ENCODE assay signal across 8 cellular contexts in the genomic region with DNA sequence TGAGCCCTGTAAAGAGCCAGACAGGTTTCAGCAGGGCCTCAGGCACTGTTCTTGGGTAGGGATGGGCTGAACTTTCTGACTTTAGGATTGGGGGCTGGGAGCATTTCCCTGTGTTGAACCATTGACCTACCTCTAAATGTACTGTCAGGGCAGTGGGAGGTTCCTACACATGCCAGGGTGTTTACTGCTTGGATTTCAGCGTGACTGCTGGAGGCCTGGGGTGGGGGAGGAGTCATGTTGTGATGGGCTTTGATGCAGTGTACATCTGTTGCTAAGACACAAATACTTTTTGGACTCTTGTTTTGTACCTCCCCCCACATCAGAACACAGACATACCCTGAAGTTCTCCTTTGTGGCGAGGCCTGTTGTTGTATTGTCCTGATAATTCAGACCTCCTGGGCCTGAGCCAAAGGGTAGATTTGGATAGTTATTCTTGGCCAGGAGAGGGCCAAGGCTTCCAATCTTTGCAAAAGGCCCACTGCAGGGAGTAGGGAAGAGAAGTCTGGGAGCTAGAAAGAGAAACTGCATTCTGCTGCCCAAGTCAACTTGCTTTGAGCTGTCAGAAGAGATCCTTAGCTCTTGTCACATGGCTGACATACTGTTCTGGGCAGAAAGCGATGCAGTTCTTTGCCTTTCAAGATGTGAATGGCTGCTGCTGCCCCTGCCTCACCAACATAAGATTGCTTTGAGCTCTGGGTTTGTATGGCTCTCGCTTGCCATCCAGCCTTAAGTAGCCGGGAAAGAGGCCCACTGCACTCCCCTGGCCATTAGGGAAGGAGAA. TPM values are rescaled to one million over a fixed set of nuclear protein-coding genes. Genes with fewer than 3 reads are reported as not detected.
DNase-seq lines count a peak whose midpoint lies in the region; ATAC-seq and TF ChIP-seq lines count a peak whose summit lies in the region.

No MANE protein-coding gene starts in this region.

- peaks cover 61% of the 10 kb centered on the region for H3K4me1 ChIP-seq in RWPE2 (ENCODE audit: insufficient read depth, poor library complexity, severe bottlenecking)

- peak overlapping the region; percentile 76 for H3K27ac ChIP-seq in RWPE2 (ENCODE audit: poor library complexity, severe bottlenecking)

- no peaks in the 10 kb centered on the region for H3K9me3 ChIP-seq in RWPE2 (ENCODE audit: severe bottlenecking)

- H3K27me3 ChIP-seq in RWPE2 (ENCODE audit: insufficient read depth, poor library complexity, severe bottlenecking): no peaks in the 10 kb centered on the region

- DNase-seq in GM03348 (ENCODE audit: low spot score) (peak; percentile 47), RWPE2 (ENCODE audit: low spot score) (no peak), epithelial cell of esophagus (ENCODE audit: low read depth) (peak; percentile 60), myocyte (ENCODE audit: low read depth) (peak; percentile 95), GOT3 (lab: John Stamatoyannopoulos, UW) (no peak), KG1 (lab: John Stamatoyannopoulos, UW) (no peak), GM13976 (ENCODE audit: low spot score) (no peak)

- in situ Hi-C loops in GM13976 (cut with MboI; ENCODE audit: low sequenced_read_pairs, unreplicated experiment): no loop called here

- no peak overlapping the region for H3K4me3 ChIP-seq in RWPE2 (ENCODE audit: severe bottlenecking)
- H3K4me3 ChIP-seq in epithelial cell of esophagus (ENCODE audit: low read length): no peak overlapping the region

- TF ChIP-seq CTCF in RWPE2 (IDR thresholded peaks at IDR 0.05; ENCODE audit: poor library complexity, severe bottlenecking) (no peak), epithelial cell of esophagus (IDR thresholded peaks at IDR 0.05; ENCODE audit: insufficient read depth, low read depth, low read length, missing control alignments) (no peak), GM13976 (IDR thresholded peaks at IDR 0.05; ENCODE audit: borderline replicate concordance, control extremely low read depth, extremely low read depth, insufficient read depth, missing control alignments) (no peak)

- ATAC-seq in RWPE2 (ENCODE audit: low read depth): no peak
- ATAC-seq in HG02938 (IDR thresholded peaks at IDR 0.05; ENCODE audit: unreplicated experiment): no peak

- H3K36me3 ChIP-seq in RWPE2 (ENCODE audit: low read depth): peaks cover 54% of the 10 kb centered on the region

RNA-seq across cellular contexts. Expression of a gene that starts 3.7 kb away (rescaled TPM):
- total RNA-seq in myocyte: 306 and 426 TPM in 2 replicates
- polyA plus RNA-seq in myocyte (2012): 686 TPM

RNA-seq across cellular contexts. Expression of a gene that starts 14.3 kb away (rescaled TPM):
- 45.8 and 57.6 TPM in 2 replicates for total RNA-seq in myocyte
- 298 TPM for polyA plus RNA-seq in myocyte (2012)

RNA-seq across cellular contexts. Expression of a gene that starts 49.4 kb away (rescaled TPM):
- total RNA-seq in myocyte: 66.4 and 67.2 TPM in 2 replicates
- 62.8 TPM for polyA plus RNA-seq in myocyte (2012)

RNA-seq across cellular contexts. Expression of a gene that starts 55.7 kb away (rescaled TPM):
- total RNA-seq in myocyte: 14.7 and 15.6 TPM in 2 replicates
- polyA plus RNA-seq in myocyte (2012): 34.0 TPM

Comparison
In these comparisons a context has a peak if more than half of its experiments do, and no peak if none do; other contexts are left out.
1. DNase-seq: peak in GM03348 (single experiment), epithelial cell of esophagus (single experiment) and myocyte (single experiment); none in RWPE2 (single experiment), GOT3 (single experiment), KG1 (single experiment) and GM13976 (single experiment).